ENCODE assay signal across 22 cellular contexts in genomic region chr7:2289621-2290020, GRCh38.
"Had no signal": no experiment of that assay in that cellular context is flagged by ENCODE, and none has a peak within 500 bp of the region (broad histone marks: within the 10 kb centered on the region; RNA-seq: fewer than 3 reads in every experiment).

No MANE protein-coding gene starts in this region.

- DNase-seq: activated CD4-positive, alpha-beta T cell treated with anti-CD3 and anti-CD28 coated beads, Interleukin-2, amount 50 U/mL, for 1 hour; activated CD8-positive, alpha-beta T cell treated with anti-CD3 and anti-CD28 coated beads for 36 hours; activated gamma-delta T cell treated with Interleukin-2 at 50 U/mL for 16 hours; activated T-cell treated with anti-CD3 and anti-CD28 coated beads, Interleukin-2, amount 50 U/mL, for 4 hours; colonic mucosa; effector CD8-positive, alpha-beta T cell; esophagus squamous epithelium; gastrocnemius medialis; glutamatergic neuron; left ventricle myocardium inferior; midbrain; naive thymus-derived CD8-positive, alpha-beta T cell; stimulated activated CD4-positive, alpha-beta T cell treated with anti-CD3 and anti-CD28 coated beads, Interleukin-12 subunit alpha, Interleukin-12 subunit beta, amount 100 ng/mL, for 4 hours; stimulated activated CD4-positive, alpha-beta T cell treated with anti-CD3 and anti-CD28 coated beads, Interleukin-4, amount 100 ng/mL, for 1 hour; stimulated activated naive CD8-positive, alpha-beta T cell treated with anti-CD3 and anti-CD28 coated beads, Interleukin-15, amount 100 ng/mL, for 72 hours; SW 1271; uterus had no signal

- H3K9me3 ChIP-seq: colonic mucosa, esophagus squamous epithelium, gastrocnemius medialis, left ventricle myocardium inferior, uterus had no signal

- H3K4me1 ChIP-seq: colonic mucosa, esophagus squamous epithelium, gastrocnemius medialis, left ventricle myocardium inferior, uterus had no signal

- H3K4me3 Mint-ChIP-seq: activated CD8-positive, alpha-beta T cell treated with anti-CD3 and anti-CD28 coated beads for 36 hours; activated naive CD4-positive, alpha-beta T cell treated with anti-CD3 and anti-CD28 coated beads, Interleukin-2, amount 50 U/mL, for 24 hours; activated T-cell treated with anti-CD3 and anti-CD28 coated beads, Interleukin-2, amount 50 U/mL, for 4 hours; activated T-helper 17 cell treated with anti-CD3 and anti-CD28 coated beads, Interleukin-2, amount 50 U/mL, for 72 hours; naive thymus-derived CD8-positive, alpha-beta T cell; stimulated activated naive CD8-positive, alpha-beta T cell treated with anti-CD3 and anti-CD28 coated beads, Interleukin-15, amount 100 ng/mL, for 72 hours; T-helper 1 cell treated with Interleukin-12 subunit alpha and Interleukin-12 subunit beta and Interleukin-4 antibody, amounts not matched to agents 30 μg/mL and 1 μg/mL, for 36 hours; type B pancreatic cell had no signal

- ATAC-seq: activated CD8-positive, alpha-beta T cell treated with anti-CD3 and anti-CD28 coated beads for 36 hours; activated T-cell treated with anti-CD3 and anti-CD28 coated beads, Interleukin-2, amount 50 U/mL, for 4 hours; activated T-helper 17 cell treated with anti-CD3 and anti-CD28 coated beads, Interleukin-2, amount 50 U/mL, for 72 hours; gastrocnemius medialis; naive thymus-derived CD8-positive, alpha-beta T cell; stimulated activated naive CD8-positive, alpha-beta T cell treated with anti-CD3 and anti-CD28 coated beads, Interleukin-15, amount 100 ng/mL, for 72 hours had no signal

- H3K27ac ChIP-seq: colonic mucosa, epithelial cell of prostate, esophagus squamous epithelium, gastrocnemius medialis, left ventricle myocardium inferior had no signal

- H3K9me3 Mint-ChIP-seq: activated CD8-positive, alpha-beta T cell treated with anti-CD3 and anti-CD28 coated beads for 36 hours; activated naive CD4-positive, alpha-beta T cell treated with anti-CD3 and anti-CD28 coated beads, Interleukin-2, amount 50 U/mL, for 24 hours; activated T-cell treated with anti-CD3 and anti-CD28 coated beads, Interleukin-2, amount 50 U/mL, for 4 hours; activated T-helper 17 cell treated with anti-CD3 and anti-CD28 coated beads, Interleukin-2, amount 50 U/mL, for 72 hours; naive thymus-derived CD8-positive, alpha-beta T cell; stimulated activated naive CD8-positive, alpha-beta T cell treated with anti-CD3 and anti-CD28 coated beads, Interleukin-15, amount 100 ng/mL, for 72 hours; T-helper 1 cell treated with Interleukin-12 subunit alpha and Interleukin-12 subunit beta and Interleukin-4 antibody, amounts not matched to agents 30 μg/mL and 1 μg/mL, for 36 hours; type B pancreatic cell had no signal

- H3K27ac Mint-ChIP-seq: activated CD8-positive, alpha-beta T cell treated with anti-CD3 and anti-CD28 coated beads for 36 hours; activated naive CD4-positive, alpha-beta T cell treated with anti-CD3 and anti-CD28 coated beads, Interleukin-2, amount 50 U/mL, for 24 hours; activated T-helper 17 cell treated with anti-CD3 and anti-CD28 coated beads, Interleukin-2, amount 50 U/mL, for 72 hours; stimulated activated naive CD8-positive, alpha-beta T cell treated with anti-CD3 and anti-CD28 coated beads, Interleukin-15, amount 100 ng/mL, for 72 hours; T-helper 1 cell treated with Interleukin-12 subunit alpha and Interleukin-12 subunit beta and Interleukin-4 antibody, amounts not matched to agents 30 μg/mL and 1 μg/mL, for 36 hours; type B pancreatic cell had no signal

- H3K27me3 ChIP-seq: colonic mucosa, esophagus squamous epithelium, gastrocnemius medialis, uterus had no signal

- H3K4me1 Mint-ChIP-seq: activated naive CD4-positive, alpha-beta T cell treated with anti-CD3 and anti-CD28 coated beads, Interleukin-2, amount 50 U/mL, for 24 hours; activated T-helper 17 cell treated with anti-CD3 and anti-CD28 coated beads, Interleukin-2, amount 50 U/mL, for 72 hours; stimulated activated naive CD8-positive, alpha-beta T cell treated with anti-CD3 and anti-CD28 coated beads, Interleukin-15, amount 100 ng/mL, for 72 hours had no signal

- H3K36me3 ChIP-seq: colonic mucosa, esophagus squamous epithelium, gastrocnemius medialis, left ventricle myocardium inferior, uterus had no signal

- H3K4me3 ChIP-seq: colonic mucosa, esophagus squamous epithelium, gastrocnemius medialis, left ventricle myocardium inferior, uterus had no signal

- H3K36me3 Mint-ChIP-seq: naive thymus-derived CD8-positive, alpha-beta T cell had no signal

- H3K27me3 Mint-ChIP-seq: activated CD8-positive, alpha-beta T cell treated with anti-CD3 and anti-CD28 coated beads for 36 hours; activated naive CD4-positive, alpha-beta T cell treated with anti-CD3 and anti-CD28 coated beads, Interleukin-2, amount 50 U/mL, for 24 hours; activated T-helper 17 cell treated with anti-CD3 and anti-CD28 coated beads, Interleukin-2, amount 50 U/mL, for 72 hours; naive thymus-derived CD8-positive, alpha-beta T cell; stimulated activated naive CD8-positive, alpha-beta T cell treated with anti-CD3 and anti-CD28 coated beads, Interleukin-15, amount 100 ng/mL, for 72 hours; type B pancreatic cell had no signal
